ENCODE assay signal across 18 cellular contexts in genomic region chr3:48407542-48408099, GRCh38. TPM values are rescaled to one million over a fixed set of nuclear protein-coding genes. Genes with fewer than 3 reads are reported as not detected.
DNase-seq lines count a peak whose midpoint lies in the region; ATAC-seq, FAIRE-seq and TF ChIP-seq lines count a peak whose summit lies in the region.
"Had no signal": no experiment of that assay in that cellular context is flagged by ENCODE, and none has a peak within 500 bp of the region (broad histone marks: within the 10 kb centered on the region; RNA-seq: fewer than 3 reads in every experiment).

No MANE protein-coding gene starts in this region.

- H3K4me1 Mint-ChIP-seq in CD14-positive monocyte: no peaks in the 10 kb centered on the region
- no peaks in the 10 kb centered on the region for H3K4me1 Mint-ChIP-seq in activated naive CD8-positive, alpha-beta T cell treated with anti-CD3 and anti-CD28 coated beads, Interleukin-2, amount 50 U/mL, for 24 hours
- H3K4me1 Mint-ChIP-seq: activated naive CD8-positive, alpha-beta T cell treated with anti-CD3 and anti-CD28 coated beads for 36 hours had no signal

- H3K4me1 ChIP-seq in tibial nerve (peaks cover 0 to 5% (median under 1%) of the 10 kb centered on the region in 4 donors), small intestine (ENCODE audit: control insufficient read depth in 2 of 2, insufficient read depth in 1 of 2, low read depth in 1 of 2, low read length in 1 of 2) (no peaks in the 10 kb centered on the region)
- H3K4me1 ChIP-seq: left lung had no signal

- no peak for FAIRE-seq in small intestine (lab: Jason Lieb, UNC)

- TF ChIP-seq EP300 in tibial nerve (IDR thresholded peaks at IDR 0.05): no peak

- 86% methylated on average over 8 of the region's 8 CpGs for WGBS in tibial nerve, 2 donors
- WGBS in small intestine, 3 donors: 84 to 91% (median 88%) methylated on average over 8 of the region's 8 CpGs

- TF ChIP-seq CTCF in RWPE1 (conservative IDR thresholded peaks at IDR 0.05; ENCODE audit: low read depth) (no peak), tibial nerve (IDR thresholded peaks at IDR 0.05) (no peak), CD14-positive monocyte (IDR thresholded peaks at IDR 0.05) (no peak)

- no peaks in the 10 kb centered on the region for H3K36me3 Mint-ChIP-seq in CD14-positive monocyte
- H3K36me3 Mint-ChIP-seq in activated naive CD8-positive, alpha-beta T cell treated with anti-CD3 and anti-CD28 coated beads, Interleukin-2, amount 50 U/mL, for 24 hours (ENCODE audit: low read depth): no peaks in the 10 kb centered on the region
- H3K36me3 Mint-ChIP-seq: activated naive CD8-positive, alpha-beta T cell treated with anti-CD3 and anti-CD28 coated beads for 36 hours had no signal

- no peak for ATAC-seq in left ventricle myocardium superior
- no peak for ATAC-seq in Right ventricle myocardium superior (ENCODE audit: poor library complexity)
- ATAC-seq in activated naive CD8-positive, alpha-beta T cell treated with anti-CD3 and anti-CD28 coated beads, Interleukin-2, amount 50 U/mL, for 24 hours: no peak
- ATAC-seq: left lung, mucosa of descending colon, Panc1 had no signal

- H3K4me3 Mint-ChIP-seq in CD14-positive monocyte: no peak overlapping the region
- no peak overlapping the region for H3K4me3 Mint-ChIP-seq in activated naive CD8-positive, alpha-beta T cell treated with anti-CD3 and anti-CD28 coated beads, Interleukin-2, amount 50 U/mL, for 24 hours
- H3K4me3 Mint-ChIP-seq: activated naive CD8-positive, alpha-beta T cell treated with anti-CD3 and anti-CD28 coated beads for 36 hours; dendritic cell treated with granulocyte-macrophage colony-stimulating factor and Interleukin-4, amounts not matched to agents 40 ng/mL and 50 ng/mL, for 4 days had no signal

- peak; percentile 4 for DNase-seq in left ventricle myocardium superior
- DNase-seq in Right ventricle myocardium superior: no peak
- no peak for DNase-seq in RWPE1 (ENCODE audit: low spot score)
- DNase-seq in mucosa of gallbladder (ENCODE audit: low spot score): peak; percentile 9
- peak; percentile 2 to 5 for DNase-seq in tibial nerve (ENCODE audit: low spot score in 2 of 2)
- no peak for DNase-seq in small intestine
- DNase-seq in CD14-positive monocyte (ENCODE audit: low spot score): no peak
- DNase-seq in activated naive CD8-positive, alpha-beta T cell treated with anti-CD3 and anti-CD28 coated beads, Interleukin-2, amount 50 U/mL, for 24 hours: no peak
- DNase-seq: activated naive CD8-positive, alpha-beta T cell treated with anti-CD3 and anti-CD28 coated beads for 36 hours; NCI-H1436; nucleus accumbens; T-helper 9 cell had no signal

- TF ChIP-seq POLR2A in tibial nerve (IDR thresholded peaks at IDR 0.05): no peak

- intact Hi-C loops in left ventricle myocardium superior (cut with micrococcal nuclease) (no loop called here), Right ventricle myocardium superior (cut with DNase I) (no loop called here), CD14-positive monocyte (cut with micrococcal nuclease) (no loop called here)

- POLR2A ChIA-PET in RWPE1 (lab: Yijun Ruan, JAX; ENCODE audit: low non-redundant PET): no interaction called here

- CTCF ChIA-PET in RWPE1 (lab: Yijun Ruan, JAX): interaction anchor here (1.5 kb wide), 1 partner anchor 28 kb away, joined by 6 read pairs; no protein-coding TSS in a partner anchor

- H3K9me3 Mint-ChIP-seq in CD14-positive monocyte: no peaks in the 10 kb centered on the region
- H3K9me3 Mint-ChIP-seq in activated naive CD8-positive, alpha-beta T cell treated with anti-CD3 and anti-CD28 coated beads, Interleukin-2, amount 50 U/mL, for 24 hours: no peaks in the 10 kb centered on the region
- H3K9me3 Mint-ChIP-seq: activated naive CD8-positive, alpha-beta T cell treated with anti-CD3 and anti-CD28 coated beads for 36 hours; dendritic cell treated with granulocyte-macrophage colony-stimulating factor and Interleukin-4, amounts not matched to agents 40 ng/mL and 50 ng/mL, for 4 days had no signal

- H3K27ac ChIP-seq in RWPE1 (peak overlapping the region; percentile 99), tibial nerve (no peak overlapping the region), small intestine (ENCODE audit: low read depth in 1 of 2, low read length in 1 of 2) (no peak overlapping the region)
- H3K27ac ChIP-seq: left lung, SK-N-MC had no signal

- H3K9me3 ChIP-seq in tibial nerve: no peaks in the 10 kb centered on the region
- H3K9me3 ChIP-seq in small intestine (ENCODE audit: control insufficient read depth, low read depth): no peaks in the 10 kb centered on the region
- H3K9me3 ChIP-seq: left lung, mucosa of descending colon had no signal

- peaks cover 0 to 6% (median 0%) of the 10 kb centered on the region in 3 donors for H3K27me3 Mint-ChIP-seq in CD14-positive monocyte (ENCODE audit: low read depth in 3 of 3)
- no peaks in the 10 kb centered on the region for H3K27me3 Mint-ChIP-seq in activated naive CD8-positive, alpha-beta T cell treated with anti-CD3 and anti-CD28 coated beads, Interleukin-2, amount 50 U/mL, for 24 hours
- H3K27me3 Mint-ChIP-seq: activated naive CD8-positive, alpha-beta T cell treated with anti-CD3 and anti-CD28 coated beads for 36 hours; dendritic cell treated with granulocyte-macrophage colony-stimulating factor and Interleukin-4, amounts not matched to agents 40 ng/mL and 50 ng/mL, for 4 days had no signal

- no peak overlapping the region for H3K27ac Mint-ChIP-seq in CD14-positive monocyte
- no peak overlapping the region for H3K27ac Mint-ChIP-seq in activated naive CD8-positive, alpha-beta T cell treated with anti-CD3 and anti-CD28 coated beads, Interleukin-2, amount 50 U/mL, for 24 hours
- H3K27ac Mint-ChIP-seq: activated naive CD8-positive, alpha-beta T cell treated with anti-CD3 and anti-CD28 coated beads for 36 hours; dendritic cell treated with granulocyte-macrophage colony-stimulating factor and Interleukin-4, amounts not matched to agents 40 ng/mL and 50 ng/mL, for 4 days had no signal

- H3K36me3 ChIP-seq in tibial nerve (peaks cover 0 to 99% (median 10%) of the 10 kb centered on the region in 3 donors), small intestine (ENCODE audit: control insufficient read depth in 2 of 2, insufficient read depth in 2 of 2, low read length in 2 of 2) (peaks cover 0 to 21% of the 10 kb centered on the region in 2 donors)

- no peak overlapping the region for H3K4me3 ChIP-seq in tibial nerve
- H3K4me3 ChIP-seq in small intestine (ENCODE audit: low read depth in 1 of 2, low read length in 2 of 2): no peak overlapping the region
- H3K4me3 ChIP-seq: left lung, mucosa of descending colon, SK-N-MC had no signal

- H3K27me3 ChIP-seq in tibial nerve (no peaks in the 10 kb centered on the region), small intestine (ENCODE audit: control insufficient read depth in 2 of 2, insufficient read depth in 2 of 2, low read length in 2 of 2) (no peaks in the 10 kb centered on the region)
- H3K27me3 ChIP-seq: left lung had no signal

RNA-seq across cellular contexts. Expression of gene PLXNB1, which starts 22.3 kb away (rescaled TPM):
- total RNA-seq in left ventricle myocardium superior (50.8 TPM), Right ventricle myocardium superior (51.3 TPM), mucosa of gallbladder (257 TPM), tibial nerve (100 to 1,000 TPM; 216 to 379 (median 339) TPM)
- polyA plus RNA-seq in small intestine (10 to 100 TPM; 56.5 to 61.7 (median 59.1) TPM), CD14-positive monocyte (under 1 TPM in 1 of 2 donors, not detected in 1; 0.14 TPM)

RNA-seq across cellular contexts. Expression of gene CCDC51, which starts 32.3 kb away (rescaled TPM):
- total RNA-seq in left ventricle myocardium superior (13.3 TPM), Right ventricle myocardium superior (11.9 TPM), mucosa of gallbladder (10.1 TPM), tibial nerve (10 to 100 TPM; 23.4 to 33.3 (median 29.2) TPM)
- polyA plus RNA-seq in small intestine (10 to 100 TPM; 11.1 to 22.6 (median 20.8) TPM), CD14-positive monocyte (1 to 10 TPM; 5.4 to 5.9 TPM)

RNA-seq across cellular contexts. Expression of gene TMA7, which starts 32.4 kb away (rescaled TPM):
- total RNA-seq in left ventricle myocardium superior: 262 TPM
- total RNA-seq in Right ventricle myocardium superior: 237 TPM
- total RNA-seq in mucosa of gallbladder: 165 TPM
- total RNA-seq in tibial nerve: 100 to 1,000 TPM; 212 to 380 (median 291) TPM
- polyA plus RNA-seq in small intestine: 100 to 1,000 TPM; 431 to 744 (median 617) TPM
- polyA plus RNA-seq in CD14-positive monocyte: 100 to 1,000 TPM; 478 to 559 TPM

RNA-seq across cellular contexts. Expression of gene FBXW12, which starts 35.6 kb away (rescaled TPM):
- not detected for total RNA-seq in left ventricle myocardium superior
- total RNA-seq in Right ventricle myocardium superior: not detected
- not detected for total RNA-seq in mucosa of gallbladder
- total RNA-seq in tibial nerve: not detected
- polyA plus RNA-seq in small intestine: not detected
- polyA plus RNA-seq in CD14-positive monocyte: not detected
- total RNA-seq: activated naive CD8-positive, alpha-beta T cell treated with anti-CD3 and anti-CD28 coated beads for 36 hours; glomerular endothelial cell; left lung; mucosa of descending colon had no signal

RNA-seq across cellular contexts. Expression of gene ATRIP, which starts 38.9 kb away (rescaled TPM):
- total RNA-seq in left ventricle myocardium superior (4.9 TPM), Right ventricle myocardium superior (3.2 TPM), mucosa of gallbladder (4.6 TPM), tibial nerve (10 to 100 TPM in 2 of 4 donors, 1 to 10 TPM in 2; 7.5 to 10.5 (median 9.3) TPM)
- polyA plus RNA-seq in small intestine (1 to 10 TPM; 1.1 to 4.8 (median 1.6) TPM), CD14-positive monocyte (1 to 10 TPM; 1.8 to 2.8 TPM)

Comparison
In these comparisons a context has a peak if more than half of its experiments do, and no peak if none do; other contexts are left out.
1. DNase-seq: peak in left ventricle myocardium superior (single experiment), mucosa of gallbladder (single experiment) and tibial nerve (2 of 2); none in Right ventricle myocardium superior (single experiment), RWPE1 (single experiment), small intestine (single experiment), CD14-positive monocyte (single experiment) and activated naive CD8-positive, alpha-beta T cell treated with anti-CD3 and anti-CD28 coated beads, Interleukin-2, amount 50 U/mL, for 24 hours (single experiment).